ENCODE assay signal across 10 cellular contexts in genomic region chr13:78102121-78102677, GRCh38.
DNase-seq lines count a peak whose midpoint lies in the region; ATAC-seq and TF ChIP-seq lines count a peak whose summit lies in the region.
"Had no signal": no experiment of that assay in that cellular context is flagged by ENCODE, and none has a peak within 500 bp of the region (broad histone marks: within the 10 kb centered on the region; RNA-seq: fewer than 3 reads in every experiment).

No MANE protein-coding gene starts in this region.

- H3K27me3 ChIP-seq in BJ (ENCODE audit: control insufficient read depth, insufficient read depth, low read length) = no peaks in the 10 kb centered on the region
- no peaks in the 10 kb centered on the region for H3K27me3 ChIP-seq in liver (ENCODE audit: control insufficient read depth in 4 of 4, insufficient read depth in 4 of 4, low read length in 3 of 4)

- WGBS in liver = 75% methylated on average over 4 of the region's 4 CpGs

- H3K36me3 Mint-ChIP-seq in activated CD8-positive, alpha-beta memory T cell treated with anti-CD3 and anti-CD28 coated beads, Interleukin-2, amount 10 ng/mL, durations not matched to agents 7 days and 5 days = no peaks in the 10 kb centered on the region
- H3K36me3 Mint-ChIP-seq in activated naive CD8-positive, alpha-beta T cell treated with anti-CD3 and anti-CD28 coated beads for 36 hours = no peaks in the 10 kb centered on the region

- no peak overlapping the region for H3K4me3 Mint-ChIP-seq in activated CD8-positive, alpha-beta memory T cell treated with anti-CD3 and anti-CD28 coated beads, Interleukin-2, amount 10 ng/mL, durations not matched to agents 7 days and 5 days
- H3K4me3 Mint-ChIP-seq in activated naive CD8-positive, alpha-beta T cell treated with anti-CD3 and anti-CD28 coated beads for 36 hours = no peak overlapping the region

- CTCF ChIA-PET in BJ (lab: Yijun Ruan, JAX) = no interaction called here
- CTCF ChIA-PET in activated CD8-positive, alpha-beta memory T cell treated with anti-CD3 and anti-CD28 coated beads, Interleukin-2, amount 10 ng/mL, durations not matched to agents 7 days and 5 days (lab: Charles Lee) = no interaction called here

- DNase-seq in BJ (ENCODE audit: low read depth) (peak; percentile 8), astrocyte of the hippocampus (ENCODE audit: low read depth, low spot score) (peak; percentile 4)
- no peak for DNase-seq in activated CD8-positive, alpha-beta memory T cell treated with anti-CD3 and anti-CD28 coated beads, Interleukin-2, amount 10 ng/mL, durations not matched to agents 7 days and 5 days
- no peak for DNase-seq in activated naive CD8-positive, alpha-beta T cell treated with anti-CD3 and anti-CD28 coated beads for 36 hours
- DNase-seq: COR-L47, NCI-H524 treated with DMSO at 0.1 percent for 48 hours had no signal

- H3K4me3 ChIP-seq in BJ (ENCODE audit: low read depth, low read length) (no peak overlapping the region), liver (ENCODE audit: low read depth in 1 of 3, low read length in 3 of 3) (no peak overlapping the region)

- TF ChIP-seq CTCF in BJ (IDR thresholded peaks at IDR 0.05; ENCODE audit: insufficient read depth, low read depth, low read length) = no peak
- no peak for TF ChIP-seq CTCF in liver (IDR thresholded peaks at IDR 0.05; ENCODE audit: low read depth, low read length, missing input control)

- no peaks in the 10 kb centered on the region for H3K27me3 Mint-ChIP-seq in activated CD8-positive, alpha-beta memory T cell treated with anti-CD3 and anti-CD28 coated beads, Interleukin-2, amount 10 ng/mL, durations not matched to agents 7 days and 5 days
- no peaks in the 10 kb centered on the region for H3K27me3 Mint-ChIP-seq in activated naive CD8-positive, alpha-beta T cell treated with anti-CD3 and anti-CD28 coated beads for 36 hours

- POLR2A ChIA-PET in BJ (lab: Charles Lee) = no interaction called here

- no peak overlapping the region for H3K27ac ChIP-seq in liver (ENCODE audit: low read depth in 1 of 2, low read length in 2 of 2)

- H3K9me3 ChIP-seq in liver (ENCODE audit: control insufficient read depth in 4 of 4, low read length in 3 of 4) = no peaks in the 10 kb centered on the region

- H3K9ac ChIP-seq in liver (ENCODE audit: low read depth in 1 of 2, low read length in 2 of 2) = no peak overlapping the region

- H3K4me1 ChIP-seq in liver (ENCODE audit: control insufficient read depth in 4 of 4, insufficient read depth in 4 of 4, low read length in 3 of 4) = no peaks in the 10 kb centered on the region

- H3K9me3 Mint-ChIP-seq in activated CD8-positive, alpha-beta memory T cell treated with anti-CD3 and anti-CD28 coated beads, Interleukin-2, amount 10 ng/mL, durations not matched to agents 7 days and 5 days (ENCODE audit: low read depth) = no peaks in the 10 kb centered on the region
- no peaks in the 10 kb centered on the region for H3K9me3 Mint-ChIP-seq in activated naive CD8-positive, alpha-beta T cell treated with anti-CD3 and anti-CD28 coated beads for 36 hours

- no peaks in the 10 kb centered on the region for H3K36me3 ChIP-seq in BJ (ENCODE audit: control insufficient read depth, insufficient read depth, low read length)
- no peaks in the 10 kb centered on the region for H3K36me3 ChIP-seq in liver (ENCODE audit: control insufficient read depth in 4 of 4, insufficient read depth in 3 of 4, low read depth in 1 of 4, low read length in 3 of 4)

- no peaks in the 10 kb centered on the region for H3K4me1 Mint-ChIP-seq in activated CD8-positive, alpha-beta memory T cell treated with anti-CD3 and anti-CD28 coated beads, Interleukin-2, amount 10 ng/mL, durations not matched to agents 7 days and 5 days
- H3K4me1 Mint-ChIP-seq in activated naive CD8-positive, alpha-beta T cell treated with anti-CD3 and anti-CD28 coated beads for 36 hours = peaks cover 2% of the 10 kb centered on the region

- no peak overlapping the region for H3K27ac Mint-ChIP-seq in activated CD8-positive, alpha-beta memory T cell treated with anti-CD3 and anti-CD28 coated beads, Interleukin-2, amount 10 ng/mL, durations not matched to agents 7 days and 5 days
- H3K27ac Mint-ChIP-seq in activated naive CD8-positive, alpha-beta T cell treated with anti-CD3 and anti-CD28 coated beads for 36 hours = no peak overlapping the region

- ATAC-seq in HG02938 (IDR thresholded peaks at IDR 0.05; ENCODE audit: unreplicated experiment) (peak; percentile 60), HG03521 (IDR thresholded peaks at IDR 0.05; ENCODE audit: unreplicated experiment) (no peak), HG03139 (IDR thresholded peaks at IDR 0.05; ENCODE audit: unreplicated experiment) (no peak)
- no peak for ATAC-seq in activated CD8-positive, alpha-beta memory T cell treated with anti-CD3 and anti-CD28 coated beads, Interleukin-2, amount 10 ng/mL, durations not matched to agents 7 days and 5 days

- no peak for TF ChIP-seq RAD21 in liver (IDR thresholded peaks at IDR 0.05)

TF ChIP-seq in liver, 16 proteins besides CTCF, POLR2A, EP300 and RAD21:
- TF ChIP-seq HNF4A (conservative IDR thresholded peaks at IDR 0.05) = no peak
- no peak for TF ChIP-seq EGR1 (IDR thresholded peaks at IDR 0.05; ENCODE audit: low read depth in 2 of 2)
- TF ChIP-seq RXRA (IDR thresholded peaks at IDR 0.05) = peak in 1 of 2 donors; percentile 14
- TF ChIP-seq SP1 (IDR thresholded peaks at IDR 0.05) = peak; percentile 21
- TF ChIP-seq ZBTB33 (IDR thresholded peaks at IDR 0.05) = no peak
- no peak for TF ChIP-seq FOXA1 (IDR thresholded peaks at IDR 0.05)
- no peak for TF ChIP-seq HNF4G (IDR thresholded peaks at IDR 0.05)
- TF ChIP-seq NR2F2 (IDR thresholded peaks at IDR 0.05) = peak; percentile 79
- TF ChIP-seq, protein P1, sequence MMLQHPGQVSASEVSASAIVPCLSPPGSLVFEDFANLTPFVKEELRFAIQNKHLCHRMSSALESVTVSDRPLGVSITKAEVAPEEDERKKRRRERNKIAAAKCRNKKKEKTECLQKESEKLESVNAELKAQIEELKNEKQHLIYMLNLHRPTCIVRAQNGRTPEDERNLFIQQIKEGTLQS (IDR thresholded peaks at IDR 0.05) = no peak
- no peak for TF ChIP-seq REST (IDR thresholded peaks at IDR 0.05)
- TF ChIP-seq MAX (IDR thresholded peaks at IDR 0.05) = no peak
- TF ChIP-seq FOXA2 (IDR thresholded peaks at IDR 0.05) = no peak
- TF ChIP-seq TAF1 (conservative IDR thresholded peaks at IDR 0.05) = no peak

Comparison
In these comparisons a context has a peak if more than half of its experiments do, and no peak if none do; other contexts are left out.
1. DNase-seq: peak in BJ (single experiment) and astrocyte of the hippocampus (single experiment); none in activated CD8-positive, alpha-beta memory T cell treated with anti-CD3 and anti-CD28 coated beads, Interleukin-2, amount 10 ng/mL, durations not matched to agents 7 days and 5 days (single experiment) and activated naive CD8-positive, alpha-beta T cell treated with anti-CD3 and anti-CD28 coated beads for 36 hours (single experiment).